In the genomic region with DNA sequence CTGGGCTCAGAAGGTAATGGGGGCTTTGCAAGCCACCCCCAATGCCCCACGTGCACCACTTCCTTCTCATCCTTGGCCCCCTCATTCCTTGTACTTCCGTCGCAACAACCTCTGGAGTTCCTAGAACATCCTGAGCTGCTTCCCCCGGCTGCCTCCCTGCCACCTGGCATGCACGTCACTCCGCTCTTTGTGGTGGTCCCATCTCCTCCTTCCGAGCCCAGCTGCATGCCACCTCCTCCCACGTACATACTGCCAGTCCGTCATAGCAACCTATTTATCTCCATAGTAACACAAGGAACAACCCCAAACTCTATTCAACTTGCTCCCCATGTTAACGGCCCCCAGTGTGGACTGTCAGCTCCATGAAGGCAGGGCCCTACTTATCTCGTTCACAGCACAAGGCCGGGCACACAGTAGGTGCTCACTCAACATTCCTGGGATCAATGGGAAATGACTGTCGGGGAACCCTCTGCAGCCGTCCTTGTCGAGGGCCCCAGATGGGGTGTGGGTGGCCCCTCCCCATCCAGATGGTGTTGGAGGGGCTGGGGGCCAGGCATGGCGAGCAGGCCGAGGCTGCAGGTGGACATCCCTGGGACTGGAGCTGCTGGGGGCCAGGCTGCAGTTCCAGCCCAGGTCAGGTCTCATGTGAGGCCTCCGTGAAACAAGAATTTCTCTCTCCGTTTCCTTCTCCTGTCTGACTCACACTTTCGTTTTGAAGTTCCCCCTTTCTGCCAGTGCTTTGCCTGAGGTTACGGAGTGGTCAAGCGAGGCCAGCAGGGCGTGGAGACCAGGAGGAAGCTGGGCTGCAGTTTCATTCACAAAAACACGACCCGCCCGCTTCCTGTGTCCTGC, we compare ENCODE assay signal across 8 cellular contexts. TPM values are rescaled to one million over a fixed set of nuclear protein-coding genes. Genes with fewer than 3 reads are reported as not detected.
DNase-seq lines count a peak whose midpoint lies in the region; ATAC-seq and TF ChIP-seq lines count a peak whose summit lies in the region.

No MANE protein-coding gene starts in this region.

- TF ChIP-seq CTCF in adrenal gland (IDR thresholded peaks at IDR 0.05) (peak in 2 of 6 experiments; percentile 7 to 9), left ventricle myocardium inferior (IDR thresholded peaks at IDR 0.05; ENCODE audit: borderline replicate concordance) (no peak), sigmoid colon (IDR thresholded peaks at IDR 0.05) (no peak)

- H3K27ac ChIP-seq in adrenal gland: peak overlapping the region; percentile 58 to 87 (median 85)
- peak overlapping the region; percentile 93 for H3K27ac ChIP-seq in left ventricle myocardium inferior (replicated peaks)
- H3K27ac ChIP-seq in sigmoid colon: peak overlapping the region; percentile 70 to 77 (median 72)

- intact Hi-C loops in adrenal gland (cut with DNase I): loop anchor here (5.0 to 10.0 kb wide), 3 partner anchors 147 to 344 kb away; a partner anchor contains a TSS
- intact Hi-C loops in left ventricle myocardium inferior (cut with micrococcal nuclease): loop anchor here (10.0 kb wide), 1 partner anchor 147 kb away; no protein-coding TSS in a partner anchor
- intact Hi-C loops in sigmoid colon (cut with DNase I): loop anchor here (5.0 kb wide), 1 partner anchor 144 kb away; no protein-coding TSS in a partner anchor

- DNase-seq in activated T-cell treated with anti-CD3 and anti-CD28 coated beads, Interleukin-2, amount 50 U/mL, for 1 hour: peak; percentile 41
- DNase-seq in activated T-cell treated with anti-CD3 and anti-CD28 coated beads for 4 hours (no peak), NOMO-1 treated with DMSO at 0.1 percent for 48 hours (lab: John Stamatoyannopoulos, UW; ENCODE audit: unreplicated experiment) (peak; percentile 95), adrenal gland (peak; percentile 55 to 89 (median 81)), left ventricle myocardium inferior (peak; percentile 82), sigmoid colon (peak; percentile 83), NCI-H1092 (lab: John Stamatoyannopoulos, UW) (no peak)

- H3K9me3 ChIP-seq in adrenal gland (replicated peaks in 1 of 3) (no peaks in the 10 kb centered on the region), left ventricle myocardium inferior (replicated peaks) (no peaks in the 10 kb centered on the region), sigmoid colon (no peaks in the 10 kb centered on the region)

- H3K27me3 ChIP-seq in adrenal gland (no peaks in the 10 kb centered on the region), left ventricle myocardium inferior (ENCODE audit: low read depth) (no peaks in the 10 kb centered on the region), sigmoid colon (no peaks in the 10 kb centered on the region)

- no peaks in the 10 kb centered on the region for H3K36me3 ChIP-seq in adrenal gland (replicated peaks in 1 of 2)
- no peaks in the 10 kb centered on the region for H3K36me3 ChIP-seq in left ventricle myocardium inferior
- no peaks in the 10 kb centered on the region for H3K36me3 ChIP-seq in sigmoid colon

- H3K4me3 ChIP-seq in adrenal gland (peak overlapping the region in 2 of 4 donors; percentile 13 to 42), left ventricle myocardium inferior (peak overlapping the region; percentile 45), sigmoid colon (peak overlapping the region in 2 of 4 donors; percentile 3 to 19)

- no peak for TF ChIP-seq EP300 in sigmoid colon (IDR thresholded peaks at IDR 0.05)

- TF ChIP-seq POLR2A in adrenal gland (IDR thresholded peaks at IDR 0.05) (peak in 1 of 2 donors; percentile 36), sigmoid colon (IDR thresholded peaks at IDR 0.05) (no peak)

- peak; percentile 33 for ATAC-seq in HG02884 (IDR thresholded peaks at IDR 0.05; ENCODE audit: unreplicated experiment)

- H3K4me1 ChIP-seq in adrenal gland (replicated peaks in 1 of 2) (peaks cover 30 to 32% of the 10 kb centered on the region in 2 donors), left ventricle myocardium inferior (peaks cover 85% of the 10 kb centered on the region), sigmoid colon (peaks cover 0 to 39% (median 34%) of the 10 kb centered on the region in 4 donors)

- WGBS in adrenal gland, 4 donors: 36 to 48% (median 44%) methylated on average over 23 to 26 of the region's 26 CpGs
- 23 to 37% methylated on average over 26 of the region's 26 CpGs for WGBS in sigmoid colon, 2 donors

RNA-seq across cellular contexts. Expression of a gene that starts 4.2 kb away (rescaled TPM):
- total RNA-seq in adrenal gland (1 to 10 TPM in 1 of 8 donors, under 1 TPM in 4, not detected in 3; 0.14 to 1.6 (median 0.34) TPM), left ventricle myocardium inferior (not detected), sigmoid colon (not detected)
- polyA plus RNA-seq in adrenal gland (under 1 TPM; 0.10 to 0.32 (median 0.22) TPM), sigmoid colon (10 to 100 TPM in 2 of 3 donors, 1 to 10 TPM in 1; 1.2 to 11.1 (median 10.1) TPM)

Comparison
In these comparisons a context has a peak if more than half of its experiments do, and no peak if none do; other contexts are left out.
1. DNase-seq: peak in activated T-cell treated with anti-CD3 and anti-CD28 coated beads, Interleukin-2, amount 50 U/mL, for 1 hour (single experiment), NOMO-1 treated with DMSO at 0.1 percent for 48 hours (single experiment), adrenal gland (7 of 7), left ventricle myocardium inferior (single experiment) and sigmoid colon (single experiment); none in activated T-cell treated with anti-CD3 and anti-CD28 coated beads for 4 hours (single experiment) and NCI-H1092 (single experiment).
2. Peak in every context shown above with its lines, with median percentiles within 50 percentile points of each other: H3K27ac ChIP-seq.